ENCODE assay signal across 8 cellular contexts in the genomic region with DNA sequence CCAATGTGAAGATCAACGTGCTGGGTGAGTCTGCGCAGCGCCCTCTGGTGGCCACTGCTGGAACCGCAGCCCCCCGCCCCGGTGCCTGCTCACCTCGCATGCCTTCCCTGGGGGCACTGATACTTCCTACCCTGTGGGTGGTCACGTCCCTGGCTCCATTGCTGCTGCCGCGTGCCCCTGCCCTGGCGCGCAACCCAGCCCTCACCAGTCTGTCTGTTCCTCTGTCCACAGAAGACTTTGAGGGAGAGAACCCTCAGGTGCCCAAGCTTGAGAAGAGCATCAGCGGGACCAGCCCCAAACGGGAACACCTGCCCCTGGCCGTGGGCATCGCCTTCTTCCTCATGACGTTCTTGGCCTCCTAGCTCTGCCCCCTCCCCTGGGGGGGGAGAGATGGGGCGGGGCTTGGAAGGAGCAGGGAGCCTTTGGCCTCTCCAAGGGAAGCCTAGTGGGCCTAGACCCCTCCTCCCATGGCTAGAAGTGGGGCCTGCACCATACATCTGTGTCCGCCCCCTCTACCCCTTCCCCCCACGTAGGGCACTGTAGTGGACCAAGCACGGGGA. TPM values are rescaled to one million over a fixed set of nuclear protein-coding genes. Genes with fewer than 3 reads are reported as not detected.
DNase-seq lines count a peak whose midpoint lies in the region; ATAC-seq and TF ChIP-seq lines count a peak whose summit lies in the region.

No MANE protein-coding gene starts in this region.

- no peaks in the 10 kb centered on the region for H3K9me3 Mint-ChIP-seq in WTC11

- peaks cover 38% of the 10 kb centered on the region for H3K4me1 Mint-ChIP-seq in WTC11

- peak overlapping the region; percentile 69 to 86 (median 73) for H3K4me3 ChIP-seq in breast epithelium

- H3K4me1 ChIP-seq in breast epithelium = peaks cover 20 to 22% of the 10 kb centered on the region in 2 donors

- H3K4me3 Mint-ChIP-seq in WTC11 = peak overlapping the region; percentile 95

- peaks cover 34% of the 10 kb centered on the region for H3K27me3 Mint-ChIP-seq in WTC11 (ENCODE audit: low read depth)

- CTCF ChIA-PET in WTC11 (lab: Charles Lee) = interaction anchor here (0.7 to 3.1 kb wide), 41 partner anchors 9 to 526 kb away, joined by 3 to 156 read pairs (median 8); a partner anchor contains a TSS

- peak overlapping the region; percentile 94 to 98 for H3K27ac ChIP-seq in breast epithelium

- TF ChIP-seq POLR2A in breast epithelium (IDR thresholded peaks at IDR 0.05) = no peak

- H3K27me3 ChIP-seq in breast epithelium = peaks cover 14 to 16% of the 10 kb centered on the region in 2 donors

- DNase-seq in NCI-H1105 treated with DMSO at 0.1 percent for 48 hours (lab: John Stamatoyannopoulos, UW) = peak; percentile 60
- DNase-seq in NCI-H1105 (lab: John Stamatoyannopoulos, UW) = no peak
- peak; percentile 67 for DNase-seq in NCI-H1048 (lab: John Stamatoyannopoulos, UW)
- peak; percentile 93 for DNase-seq in WTC11 (ENCODE audit: low spot score)
- peak; percentile 59 to 70 for DNase-seq in breast epithelium (ENCODE audit: low spot score in 2 of 2)
- DNase-seq in left kidney (ENCODE audit: low read depth, low spot score) = peak; percentile 79
- peak; percentile 24 to 82 (median 64) for DNase-seq in stimulated activated CD4-positive, alpha-beta T cell treated with anti-CD3 and anti-CD28 coated beads, TNF-alpha, amount 100 ng/mL, for 1 hour (ENCODE audit: low read depth in 3 of 3, low spot score in 1 of 3)
- DNase-seq in dedifferentiated amniotic fluid mesenchymal stem cell (ENCODE audit: extremely low spot score) = no peak

- H3K27ac Mint-ChIP-seq in WTC11 = no peak overlapping the region

- intact Hi-C loops in breast epithelium (cut with DNase I; ENCODE audit: low total_unique reads) = no loop called here

- ATAC-seq in WTC11 = peak; percentile 6

- H3K9me3 ChIP-seq in breast epithelium = no peaks in the 10 kb centered on the region

- no peaks in the 10 kb centered on the region for H3K36me3 ChIP-seq in breast epithelium

- POLR2A ChIA-PET in WTC11 (lab: Charles Lee) = interaction anchor here (0.5 kb wide), 1 partner anchor 1087 kb away, joined by 3 read pairs; no protein-coding TSS in a partner anchor

- no peaks in the 10 kb centered on the region for H3K36me3 Mint-ChIP-seq in WTC11

- peak; percentile 100 for TF ChIP-seq CTCF in WTC11 (IDR thresholded peaks at IDR 0.05)
- peak; percentile 92 to 95 (median 93) for TF ChIP-seq CTCF in breast epithelium (IDR thresholded peaks at IDR 0.05)

TF ChIP-seq in WTC11, 78 proteins besides CTCF, POLR2A, EP300 and RAD21:
- TF ChIP-seq ETV6 (CRISPR knock-in tag; IDR thresholded peaks at IDR 0.05) (0 out of 2 replicates have a peak, but pooled peaks have one; percentile 17), HMGA2 (CRISPR knock-in tag; IDR thresholded peaks at IDR 0.05) (no peak), FOXK1 (CRISPR knock-in tag; IDR thresholded peaks at IDR 0.05) (0 out of 2 replicates have a peak, but pooled peaks have one; percentile 16)
- TF ChIP-seq, protein P1, sequence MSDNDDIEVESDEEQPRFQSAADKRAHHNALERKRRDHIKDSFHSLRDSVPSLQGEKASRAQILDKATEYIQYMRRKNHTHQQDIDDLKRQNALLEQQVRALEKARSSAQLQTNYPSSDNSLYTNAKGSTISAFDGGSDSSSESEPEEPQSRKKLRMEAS (CRISPR knock-in tag; IDR thresholded peaks at IDR 0.05) = peak; percentile 61

RNA-seq across cellular contexts. Expression of a gene that starts 7.6 kb away (rescaled TPM):
- 12.5 to 15.4 TPM (median 15.4 TPM) in 3 replicates for total RNA-seq in WTC11 (2021)
- 1 to 10 TPM; 1.6 to 7.2 (median 6.6) TPM for total RNA-seq in breast epithelium

RNA-seq across cellular contexts. Expression of a gene that starts 22.7 kb away (rescaled TPM):
- total RNA-seq in WTC11 (2021) (19.5 to 22.7 TPM (median 22.3 TPM) in 3 replicates), breast epithelium (10 to 100 TPM in 2 of 3 donors, 1 to 10 TPM in 1; 4.8 to 26.6 (median 23.9) TPM)

RNA-seq across cellular contexts. Expression of a gene that starts 35.1 kb away (rescaled TPM):
- 32.1 to 38.4 TPM (median 33.2 TPM) in 3 replicates for total RNA-seq in WTC11 (2021)
- total RNA-seq in breast epithelium = 100 to 1,000 TPM in 2 of 3 donors, 10 to 100 TPM in 1; 97.8 to 155 (median 109) TPM

RNA-seq across cellular contexts. Expression of a gene that starts 41.4 kb away (rescaled TPM):
- 6.0 to 7.3 TPM (median 6.5 TPM) in 3 replicates for total RNA-seq in WTC11 (2021)
- total RNA-seq in breast epithelium = 100 to 1,000 TPM in 2 of 3 donors, 10 to 100 TPM in 1; 18.7 to 163 (median 120) TPM

RNA-seq across cellular contexts. Expression of a gene that starts 49.4 kb away (rescaled TPM):
- total RNA-seq in WTC11 (2021) (39.0 to 47.8 TPM (median 46.0 TPM) in 3 replicates), breast epithelium (10 to 100 TPM; 25.0 to 32.4 (median 28.5) TPM)

Comparison
In these comparisons a context has a peak if more than half of its experiments do, and no peak if none do; other contexts are left out.
1. DNase-seq: peak in NCI-H1105 treated with DMSO at 0.1 percent for 48 hours (single experiment), NCI-H1048 (single experiment), WTC11 (single experiment), breast epithelium (2 of 2), left kidney (single experiment) and stimulated activated CD4-positive, alpha-beta T cell treated with anti-CD3 and anti-CD28 coated beads, TNF-alpha, amount 100 ng/mL, for 1 hour (3 of 3); none in NCI-H1105 (single experiment) and dedifferentiated amniotic fluid mesenchymal stem cell (single experiment).